19 cellular contexts compared by ENCODE assay signal in genomic region chr7:101843293-101844271, GRCh38. TPM values are rescaled to one million over a fixed set of nuclear protein-coding genes. Genes with fewer than 3 reads are reported as not detected.
A peak's percentile ranks its signal among the peaks of the same experiment; 100 is the strongest.
DNase-seq lines count a peak whose midpoint lies in the region; ATAC-seq and TF ChIP-seq lines count a peak whose summit lies in the region.
"Had no signal": no experiment of that assay in that cellular context is flagged by ENCODE, and none has a peak within 500 bp of the region (broad histone marks: within the 10 kb centered on the region; RNA-seq: fewer than 3 reads in every experiment).

No MANE protein-coding gene starts in this region.

- no TSS peak for BruUV-seq in Calu3 (replicated peaks; lab: Mats Ljungman, UMichigan)

- intact Hi-C loops in Calu3 (cut with micrococcal nuclease; ENCODE audit: unreplicated experiment): no loop called here

- peaks cover 58% of the 10 kb centered on the region for H3K9me3 Mint-ChIP-seq in neural progenitor cell
- peaks cover 3% of the 10 kb centered on the region for H3K9me3 Mint-ChIP-seq in Calu3 (ENCODE audit: low read depth, unreplicated experiment)

- H3K9me3 ChIP-seq in SU-DHL-6 (ENCODE audit: insufficient read depth, low read length) (peaks cover 4% of the 10 kb centered on the region; the same call in 1 of the 2 replicates), neural progenitor cell (ENCODE audit: low read depth) (peaks cover 8% of the 10 kb centered on the region)

- DNase-seq in H7 (peak; percentile 82), iPS DF 19.7 (ENCODE audit: low read depth, low spot score) (peak; percentile 65), neural progenitor cell (ENCODE audit: low spot score) (no peak), hepatic stellate cell (ENCODE audit: low spot score) (no peak), Calu3 (no peak)
- DNase-seq in stimulated activated CD4-positive, alpha-beta T cell treated with anti-CD3 and anti-CD28 coated beads, Interleukin-15, amount 100 ng/mL, for 24 hours: no peak
- DNase-seq: ACHN, AML-193, COR-L47, DMS53, NCI-H1105 treated with DMSO at 0.1 percent for 48 hours, NCI-H1694 treated with DMSO at 0.1 percent for 48 hours, NCI-H2107, NCI-H69, Right ventricle myocardium superior, SK-N-SH had no signal

- H3K36me3 ChIP-seq in H7 (replicated peaks; ENCODE audit: control insufficient read depth, insufficient read depth, low read length) (peaks cover 1% of the 10 kb centered on the region; the same call in 1 of the 2 replicates), SU-DHL-6 (ENCODE audit: low read length) (peaks cover 42% of the 10 kb centered on the region), neural progenitor cell (peaks cover 3% of the 10 kb centered on the region)

- H3K27me3 ChIP-seq in H7 (ENCODE audit: control insufficient read depth, insufficient read depth, low read length): no peaks in the 10 kb centered on the region
- no peaks in the 10 kb centered on the region for H3K27me3 ChIP-seq in SU-DHL-6 (ENCODE audit: low read length)
- H3K27me3 ChIP-seq in neural progenitor cell: no peaks in the 10 kb centered on the region

- H3F3A ChIP-seq in SU-DHL-6 (ENCODE audit: insufficient read depth) (peaks cover 33% of the 10 kb centered on the region), neural progenitor cell (ENCODE audit: low read depth) (peaks cover 9% of the 10 kb centered on the region)

- H3K9ac ChIP-seq in SU-DHL-6 (ENCODE audit: low read length): no peak overlapping the region
- no peak overlapping the region for H3K9ac ChIP-seq in neural progenitor cell
- H3K9ac ChIP-seq: SK-N-SH had no signal

- CTCF ChIA-PET in Calu3 (lab: Charles Lee): interaction anchor here (0.7 kb wide), 1 partner anchor 543 kb away, joined by 4 read pairs; no protein-coding TSS in a partner anchor

- H3K36me3 Mint-ChIP-seq in neural progenitor cell (peaks cover 35% of the 10 kb centered on the region), Calu3 (ENCODE audit: insufficient read depth, unreplicated experiment) (peaks cover 9% of the 10 kb centered on the region)

- H3K4me1 Mint-ChIP-seq in neural progenitor cell (peaks cover 8% of the 10 kb centered on the region), Calu3 (ENCODE audit: low read depth, unreplicated experiment) (no peaks in the 10 kb centered on the region)

- H3K4me3 ChIP-seq in H7 (ENCODE audit: insufficient read depth, low read depth, low read length) (no peak overlapping the region), SU-DHL-6 (ENCODE audit: insufficient read depth, low read length, poor library complexity, severe bottlenecking) (no peak overlapping the region), neural progenitor cell (no peak overlapping the region)

- H4K20me1 ChIP-seq in SU-DHL-6 (ENCODE audit: low read depth, low read length): peaks cover 36% of the 10 kb centered on the region
- peaks cover 62% of the 10 kb centered on the region for H4K20me1 ChIP-seq in neural progenitor cell (ENCODE audit: low read depth)

- H2AFZ ChIP-seq in SU-DHL-6 (ENCODE audit: low read depth, low read length, severe bottlenecking): no peak overlapping the region
- H2AFZ ChIP-seq in neural progenitor cell (replicated peaks): no peak overlapping the region

- no peak overlapping the region for H3K4me3 Mint-ChIP-seq in neural progenitor cell
- H3K4me3 Mint-ChIP-seq in Calu3 (ENCODE audit: low read depth, unreplicated experiment): no peak overlapping the region
- H3K4me3 Mint-ChIP-seq: CD14-positive monocyte had no signal

- H3K79me2 ChIP-seq in SU-DHL-6 (ENCODE audit: insufficient read depth, low read length) (peaks cover 100% of the 10 kb centered on the region), neural progenitor cell (ENCODE audit: low read depth) (peaks cover 100% of the 10 kb centered on the region)

- no peak for ATAC-seq in HG03378 (IDR thresholded peaks at IDR 0.05; ENCODE audit: unreplicated experiment)

- TF ChIP-seq CTCF in SU-DHL-6 (IDR thresholded peaks at IDR 0.05; ENCODE audit: insufficient read depth, low read length, poor library complexity, severe bottlenecking) (no peak), neural progenitor cell (IDR thresholded peaks at IDR 0.05) (no peak), Calu3 (IDR thresholded peaks at IDR 0.05; ENCODE audit: unreplicated experiment) (no peak)

- H3K27ac ChIP-seq in SU-DHL-6 (ENCODE audit: low read depth, low read length) (peak overlapping the region; percentile 11; the same call in 1 of the 2 replicates), neural progenitor cell (peak overlapping the region; percentile 43)

- H3K9me2 ChIP-seq in SU-DHL-6 (replicated peaks; ENCODE audit: insufficient read depth, low read length): no peaks in the 10 kb centered on the region
- H3K9me2 ChIP-seq: SK-N-SH had no signal

- H3K4me1 ChIP-seq in neural progenitor cell: peaks cover 8% of the 10 kb centered on the region

- H3K27me3 Mint-ChIP-seq in neural progenitor cell (ENCODE audit: insufficient read depth, low read depth): peaks cover 6% of the 10 kb centered on the region
- H3K27me3 Mint-ChIP-seq in Calu3 (ENCODE audit: unreplicated experiment): no peaks in the 10 kb centered on the region

- H3K27ac Mint-ChIP-seq in neural progenitor cell (no peak overlapping the region), Calu3 (ENCODE audit: unreplicated experiment) (no peak overlapping the region)

- H3K4me2 ChIP-seq in SU-DHL-6 (ENCODE audit: low read depth, low read length, poor library complexity, severe bottlenecking) (peak overlapping the region; percentile 11), neural progenitor cell (no peak overlapping the region)
- H3K4me2 ChIP-seq: SK-N-SH had no signal

RNA-seq across cellular contexts. Expression of gene CUX1, which starts 26.2 kb away (rescaled TPM):
- 25.3 and 28.2 TPM in 2 replicates for total RNA-seq in H7 (2014; rRNA removed; shearing (Covaris generic))
- total RNA-seq in neural progenitor cell (ENCODE audit: low replicate concordance) (49.1 and 66.4 TPM in 2 replicates), Calu3 (2022) (54.8 and 59.8 TPM in 2 replicates)

Comparison
In these comparisons a context has a peak if more than half of its experiments do, and no peak if none do; other contexts are left out.
1. DNase-seq: peak in H7 (single experiment) and iPS DF 19.7 (single experiment); none in neural progenitor cell (single experiment), hepatic stellate cell (single experiment), Calu3 (single experiment) and stimulated activated CD4-positive, alpha-beta T cell treated with anti-CD3 and anti-CD28 coated beads, Interleukin-15, amount 100 ng/mL, for 24 hours (single experiment).